ENCODE assay signal across 8 cellular contexts in the genomic region with DNA sequence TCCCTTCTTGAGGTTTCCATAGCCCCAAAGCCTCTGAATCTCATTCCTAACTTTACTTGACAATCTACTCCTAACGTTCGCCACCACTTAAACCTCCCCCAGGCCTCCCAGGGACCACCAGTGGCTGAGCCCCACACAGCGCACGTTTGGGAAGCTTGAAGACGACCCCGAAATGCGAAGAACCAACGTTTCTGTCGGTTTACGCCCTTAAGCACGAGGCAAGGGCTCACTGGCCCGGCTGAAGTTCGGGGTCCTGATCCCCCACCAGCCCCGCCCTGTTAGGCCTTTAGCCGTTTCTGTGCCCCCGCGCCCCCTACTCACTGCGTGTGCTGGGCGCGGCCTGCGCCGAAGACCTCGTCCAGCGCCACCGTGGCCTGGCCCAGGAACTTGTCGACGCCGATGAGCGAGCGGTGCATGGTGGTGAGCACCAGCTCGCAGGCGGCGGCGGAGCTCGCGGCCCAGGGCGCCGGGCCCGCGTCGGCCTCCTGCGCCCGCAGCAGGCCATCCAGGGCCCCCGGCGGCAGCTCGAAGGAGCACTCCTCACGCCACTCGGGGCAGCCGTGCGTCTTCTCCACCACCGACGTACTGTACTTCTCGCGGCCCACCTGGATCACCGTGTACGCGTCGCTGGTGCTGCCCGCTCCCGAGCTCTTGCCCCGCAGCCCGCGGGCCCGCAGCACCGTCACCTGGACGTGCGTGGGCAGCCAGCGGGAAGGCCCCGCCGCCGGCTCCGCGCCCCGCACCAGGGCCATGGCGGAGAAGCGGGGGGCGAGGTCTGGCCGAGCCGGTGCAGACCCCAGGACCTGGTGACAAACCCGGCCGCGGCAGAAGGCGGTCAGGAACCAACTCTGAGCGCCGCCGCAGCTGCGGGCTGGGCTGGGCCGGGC. TPM values are rescaled to one million over a fixed set of nuclear protein-coding genes. Genes with fewer than 3 reads are reported as not detected.
A peak's percentile ranks its signal among the peaks of the same experiment; 100 is the strongest.
DNase-seq lines count a peak whose midpoint lies in the region; ATAC-seq and TF ChIP-seq lines count a peak whose summit lies in the region.

No MANE protein-coding gene starts in this region.

- H3K9me3 Mint-ChIP-seq in activated CD4-positive, alpha-beta T cell treated with anti-CD3 and anti-CD28 coated beads for 36 hours (ENCODE audit: low read depth), result no peaks in the 10 kb centered on the region
- H3K9me3 Mint-ChIP-seq in chondrocyte (ENCODE audit: low read depth), result no peaks in the 10 kb centered on the region
- no peaks in the 10 kb centered on the region for H3K9me3 Mint-ChIP-seq in stimulated activated naive B cell treated with anti-CD40 and anti-IgM and Interleukin-4, amounts not matched to agents 10 μg/mL and 1 μg/mL and 100 μg/mL, for 72 hours

- H3K9me3 ChIP-seq in left lung, result no peaks in the 10 kb centered on the region

- peaks cover 25% of the 10 kb centered on the region for H3K4me1 Mint-ChIP-seq in activated CD4-positive, alpha-beta T cell treated with anti-CD3 and anti-CD28 coated beads for 36 hours
- H3K4me1 Mint-ChIP-seq in chondrocyte (ENCODE audit: low read depth), result peaks cover 37% of the 10 kb centered on the region
- peaks cover 10 to 14% of the 10 kb centered on the region in 2 donors for H3K4me1 Mint-ChIP-seq in stimulated activated naive B cell treated with anti-CD40 and anti-IgM and Interleukin-4, amounts not matched to agents 10 μg/mL and 1 μg/mL and 100 μg/mL, for 72 hours

- H3K27ac ChIP-seq in left lung, result peak overlapping the region; percentile 69 to 87

- no peaks in the 10 kb centered on the region for H3K36me3 ChIP-seq in left lung

- no peaks in the 10 kb centered on the region for H3K36me3 Mint-ChIP-seq in activated CD4-positive, alpha-beta T cell treated with anti-CD3 and anti-CD28 coated beads for 36 hours (ENCODE audit: low read depth)
- H3K36me3 Mint-ChIP-seq in chondrocyte (ENCODE audit: low read depth), result no peaks in the 10 kb centered on the region
- H3K36me3 Mint-ChIP-seq in stimulated activated naive B cell treated with anti-CD40 and anti-IgM and Interleukin-4, amounts not matched to agents 10 μg/mL and 1 μg/mL and 100 μg/mL, for 72 hours, result no peaks in the 10 kb centered on the region

- POLR2A ChIA-PET in activated CD4-positive, alpha-beta T cell treated with anti-CD3 and anti-CD28 coated beads for 36 hours (lab: Charles Lee), result interaction anchor here (0.6 to 1.1 kb wide), 3 partner anchors 24 to 122 kb away, joined by 3 read pairs; partner anchors contain the start of gene CCT7

- ATAC-seq in activated CD4-positive, alpha-beta T cell treated with anti-CD3 and anti-CD28 coated beads for 36 hours, result peak; percentile 21
- ATAC-seq in HG02973 (IDR thresholded peaks at IDR 0.05; ENCODE audit: unreplicated experiment) (peak; percentile 32), left lung (peak; percentile 39)
- ATAC-seq in stimulated activated naive B cell treated with anti-CD40 and anti-IgM and Interleukin-4, amounts not matched to agents 10 μg/mL and 1 μg/mL and 100 μg/mL, for 72 hours (replicated peaks), result peak; percentile 40 to 53

- CTCF ChIA-PET in activated CD4-positive, alpha-beta T cell treated with anti-CD3 and anti-CD28 coated beads for 36 hours (lab: Charles Lee), result interaction anchor here (0.5 to 4.2 kb wide), 9 partner anchors 8 to 1828 kb away, joined by 3 to 18 read pairs (median 3); no protein-coding TSS in a partner anchor

- DNase-seq in activated CD4-positive, alpha-beta T cell treated with anti-CD3 and anti-CD28 coated beads for 36 hours, result peak; percentile 57
- no peak for DNase-seq in activated CD4-positive, alpha-beta T cell treated with anti-CD3 and anti-CD28 coated beads for 1 hour
- peak; percentile 34 for DNase-seq in SK-N-DZ (ENCODE audit: low spot score)
- no peak for DNase-seq in chondrocyte (ENCODE audit: low spot score)
- DNase-seq in left lung, result peak in 1 of 2 donors; percentile 84
- peak; percentile 20 for DNase-seq in stimulated activated naive B cell treated with anti-CD40 and anti-IgM and Interleukin-4, amounts not matched to agents 10 μg/mL and 1 μg/mL and 100 μg/mL, for 72 hours
- no peak for DNase-seq in posterior vena cava (ENCODE audit: low spot score)

- peak overlapping the region; percentile 79 for H3K4me3 Mint-ChIP-seq in activated CD4-positive, alpha-beta T cell treated with anti-CD3 and anti-CD28 coated beads for 36 hours
- H3K4me3 Mint-ChIP-seq in chondrocyte (ENCODE audit: unreplicated experiment), result peak overlapping the region; percentile 90
- peak overlapping the region; percentile 73 for H3K4me3 Mint-ChIP-seq in stimulated activated naive B cell treated with anti-CD40 and anti-IgM and Interleukin-4, amounts not matched to agents 10 μg/mL and 1 μg/mL and 100 μg/mL, for 72 hours

- peaks cover 9 to 37% of the 10 kb centered on the region in 2 donors for H3K4me1 ChIP-seq in left lung

- H3K27me3 ChIP-seq in left lung, result peaks cover 0 to 48% of the 10 kb centered on the region in 2 donors

- peak overlapping the region; percentile 40 for H3K27ac Mint-ChIP-seq in activated CD4-positive, alpha-beta T cell treated with anti-CD3 and anti-CD28 coated beads for 36 hours
- H3K27ac Mint-ChIP-seq in chondrocyte (ENCODE audit: unreplicated experiment), result peak overlapping the region; percentile 96
- peak overlapping the region; percentile 85 for H3K27ac Mint-ChIP-seq in stimulated activated naive B cell treated with anti-CD40 and anti-IgM and Interleukin-4, amounts not matched to agents 10 μg/mL and 1 μg/mL and 100 μg/mL, for 72 hours

- intact Hi-C loops in activated CD4-positive, alpha-beta T cell treated with anti-CD3 and anti-CD28 coated beads for 36 hours (cut with DNase I, micrococcal nuclease), result loop anchor here (2.0 to 5.0 kb wide), 5 partner anchors 65 to 285 kb away; partner anchors contain the start of genes ALMS1 (in 1 of the 2), EGR4 (in 1 of the 2), EMX1 (in 1 of the 2) and EXOC6B (in 1 of the 2)
- intact Hi-C loops in left lung (cut with DNase I), result no loop called here
- intact Hi-C loops in posterior vena cava (cut with DNase I), result loop anchor here in 1 of 2 donors (1.0 kb wide), 1 partner anchor 24 kb away; no protein-coding TSS in a partner anchor

- H3K27me3 Mint-ChIP-seq in activated CD4-positive, alpha-beta T cell treated with anti-CD3 and anti-CD28 coated beads for 36 hours, result peaks cover 2% of the 10 kb centered on the region
- H3K27me3 Mint-ChIP-seq in chondrocyte (ENCODE audit: low read depth), result no peaks in the 10 kb centered on the region
- H3K27me3 Mint-ChIP-seq in stimulated activated naive B cell treated with anti-CD40 and anti-IgM and Interleukin-4, amounts not matched to agents 10 μg/mL and 1 μg/mL and 100 μg/mL, for 72 hours, result peaks cover 4 to 18% of the 10 kb centered on the region in 2 donors

- H3K4me3 ChIP-seq in left lung, result peak overlapping the region; percentile 59 to 82

- TF ChIP-seq CTCF in chondrocyte (IDR thresholded peaks at IDR 0.05) (peak; percentile 32), left lung (IDR thresholded peaks at IDR 0.05) (no peak)

RNA-seq across cellular contexts. Expression of gene RAB11FIP5, which starts 0.5 kb away (rescaled TPM):
- 10 to 100 TPM; 16.4 to 16.5 TPM for total RNA-seq in activated CD4-positive, alpha-beta T cell treated with anti-CD3 and anti-CD28 coated beads for 36 hours
- polyA plus RNA-seq in SK-N-DZ (2014; cell fraction: cytosol; rRNA removed), result 7.7 and 9.7 TPM in 2 replicates
- polyA plus RNA-seq in SK-N-DZ (2014; cell fraction: nucleus; rRNA removed), result 5.4 and 7.2 TPM in 2 replicates
- total RNA-seq in chondrocyte (39.8 to 54.7 TPM (median 53.1 TPM) in 3 replicates), left lung (10 to 100 TPM; 21.1 to 29.8 TPM), posterior vena cava (10 to 100 TPM; 29.3 to 39.2 TPM)

RNA-seq across cellular contexts. Expression of gene SFXN5, which starts 40.8 kb away (rescaled TPM):
- total RNA-seq in activated CD4-positive, alpha-beta T cell treated with anti-CD3 and anti-CD28 coated beads for 36 hours, result 1 to 10 TPM; 4.5 to 6.2 TPM
- 10.3 and 14.5 TPM in 2 replicates for polyA plus RNA-seq in SK-N-DZ (2014; cell fraction: cytosol; rRNA removed)
- polyA plus RNA-seq in SK-N-DZ (2014; cell fraction: nucleus; rRNA removed), result 29.5 and 36.3 TPM in 2 replicates
- total RNA-seq in chondrocyte, result 10.6 to 18.1 TPM (median 13.5 TPM) in 3 replicates
- total RNA-seq in left lung, result 10 to 100 TPM; 17.1 to 19.7 TPM
- 10 to 100 TPM; 10.3 to 10.9 TPM for total RNA-seq in posterior vena cava

Comparison
In these comparisons a context has a peak if more than half of its experiments do, and no peak if none do; other contexts are left out.
1. DNase-seq: peak in activated CD4-positive, alpha-beta T cell treated with anti-CD3 and anti-CD28 coated beads for 36 hours (single experiment), SK-N-DZ (single experiment) and stimulated activated naive B cell treated with anti-CD40 and anti-IgM and Interleukin-4, amounts not matched to agents 10 μg/mL and 1 μg/mL and 100 μg/mL, for 72 hours (single experiment); none in activated CD4-positive, alpha-beta T cell treated with anti-CD3 and anti-CD28 coated beads for 1 hour (single experiment), chondrocyte (single experiment) and posterior vena cava (single experiment).
2. H3K27ac Mint-ChIP-seq: peak in every context shown above with its lines; median percentile 96 in chondrocyte; 85 in stimulated activated naive B cell treated with anti-CD40 and anti-IgM and Interleukin-4, amounts not matched to agents 10 μg/mL and 1 μg/mL and 100 μg/mL, for 72 hours; 40 in activated CD4-positive, alpha-beta T cell treated with anti-CD3 and anti-CD28 coated beads for 36 hours.
3. intact Hi-C loops: an anchor here in activated CD4-positive, alpha-beta T cell treated with anti-CD3 and anti-CD28 coated beads for 36 hours (2.0 to 5.0 kb wide); none called in left lung.
4. Peak in every context shown above with its lines, with median percentiles within 50 percentile points of each other: ATAC-seq and H3K4me3 Mint-ChIP-seq.